Comparison of ENCODE assay signal across 31 cellular contexts in genomic region chr17:36686123-36686669, GRCh38.
A peak's percentile ranks its signal among the peaks of the same experiment; 100 is the strongest.
DNase-seq lines count a peak whose midpoint lies in the region; ATAC-seq, FAIRE-seq and TF ChIP-seq lines count a peak whose summit lies in the region.
"Had no signal": no experiment of that assay in that cellular context is flagged by ENCODE, and none has a peak within 500 bp of the region (broad histone marks: within the 10 kb centered on the region; RNA-seq: fewer than 3 reads in every experiment).

No MANE protein-coding gene starts in this region.

- H3K27me3 ChIP-seq in HCT116 (ENCODE audit: insufficient read depth, low read length) (peaks cover 14% of the 10 kb centered on the region; the same call in 1 of the 2 replicates), bronchial epithelial cell (ENCODE audit: control insufficient read depth, insufficient read depth, low read length) (peaks cover 7% of the 10 kb centered on the region)
- H3K27me3 ChIP-seq: thyroid gland had no signal

- no peaks in the 10 kb centered on the region for H3K9me3 ChIP-seq in HCT116 (ENCODE audit: control insufficient read depth in 1 of 2, insufficient read depth in 1 of 2, low read depth in 1 of 2, low read length in 2 of 2)
- H3K9me3 ChIP-seq: gastroesophageal sphincter, left ventricle myocardium inferior, stomach, thyroid gland had no signal

- TF ChIP-seq POLR2A in HCT116 (IDR thresholded peaks at IDR 0.05; ENCODE audit: borderline replicate concordance, extremely low read depth, insufficient read depth, insufficient read length): no peak

- no peak overlapping the region for H3K27ac ChIP-seq in HCT116 (ENCODE audit: low read depth, low read length)
- H3K27ac ChIP-seq: coronary artery, gastroesophageal sphincter, KMS-11, left ventricle myocardium inferior, skin epidermis, stomach, thyroid gland had no signal

- POLR2A ChIA-PET in HCT116 (lab: Charles Lee): no interaction called here

- TF ChIP-seq RAD21 in HCT116 (IDR thresholded peaks at IDR 0.05; ENCODE audit: low read depth): no peak

- H2AFZ ChIP-seq in HCT116 (ENCODE audit: low read depth, low read length, poor library complexity, severe bottlenecking): no peak overlapping the region

- ATAC-seq in HCT116 (peak; percentile 14; the same call in 1 of the 2 replicates), HG03520 (IDR thresholded peaks at IDR 0.05; ENCODE audit: unreplicated experiment) (no peak), HG03095 (IDR thresholded peaks at IDR 0.05; ENCODE audit: unreplicated experiment) (no peak), esophagus mucosa (no peak)
- ATAC-seq: activated CD4-positive, CD25-positive, alpha-beta regulatory T cell treated with anti-CD3 and anti-CD28 coated beads, Interleukin-2, amount 50 U/mL, for 24 hours; gastroesophageal sphincter; naive thymus-derived CD8-positive, alpha-beta T cell; Panc1 had no signal

- H3K4me1 ChIP-seq in HCT116 (ENCODE audit: control insufficient read depth in 1 of 2, insufficient read depth in 2 of 2, low read length in 2 of 2): no peaks in the 10 kb centered on the region
- H3K4me1 ChIP-seq: gastroesophageal sphincter, left ventricle myocardium inferior, stomach, thyroid gland had no signal

- H3K4me2 ChIP-seq in HCT116 (ENCODE audit: low read length): no peak overlapping the region
- H3K4me2 ChIP-seq: KMS-11 had no signal

- no peaks in the 10 kb centered on the region for H3K9me2 ChIP-seq in HCT116 (ENCODE audit: insufficient read depth)

- CTCF ChIA-PET in HCT116 (lab: Charles Lee): interaction anchor here (0.8 kb wide), 1 partner anchor 28 kb away, joined by 3 read pairs; no protein-coding TSS in a partner anchor

- H3K9ac ChIP-seq in HCT116 (ENCODE audit: low read length): no peak overlapping the region
- H3K9ac ChIP-seq: KMS-11 had no signal

- no peaks in the 10 kb centered on the region for H4K20me1 ChIP-seq in HCT116 (ENCODE audit: insufficient read depth)

- FAIRE-seq in bronchial epithelial cell (lab: Jason Lieb, UNC): no peak
- FAIRE-seq: D721Med had no signal

- TF ChIP-seq CTCF in HCT116 (IDR thresholded peaks at IDR 0.05 in 2 of 3, conservative IDR thresholded peaks at IDR 0.05 in 1 of 3; ENCODE audit: borderline replicate concordance in 1 of 3, insufficient read depth in 1 of 3, low read depth in 2 of 3, low read length in 2 of 3) (no peak), bronchial epithelial cell (IDR thresholded peaks at IDR 0.05; ENCODE audit: insufficient read depth, low read length, severe bottlenecking) (no peak)

- RAD21 ChIA-PET in HCT116 (lab: Charles Lee; ENCODE audit: low non-redundant PET in 1 of 2, low total read pairs in 2 of 2, uncharacterized antibody in 2 of 2, unreplicated experiment in 2 of 2): no interaction called here

- H3K36me3 ChIP-seq in HCT116 (ENCODE audit: control insufficient read depth in 1 of 2, insufficient read depth in 2 of 2, low read length in 2 of 2) (no peaks in the 10 kb centered on the region), bronchial epithelial cell (ENCODE audit: control insufficient read depth, insufficient read depth, low read length) (no peaks in the 10 kb centered on the region)
- H3K36me3 ChIP-seq: gastroesophageal sphincter, left ventricle myocardium inferior, stomach, thyroid gland had no signal

- H3K4me3 ChIP-seq in HCT116 (replicated peaks in 1 of 2; ENCODE audit: low read depth in 1 of 2, low read length in 2 of 2) (no peak overlapping the region), bronchial epithelial cell (ENCODE audit: low read depth, low read length) (no peak overlapping the region)
- H3K4me3 ChIP-seq: coronary artery, gastroesophageal sphincter, left ventricle myocardium inferior, skin epidermis, stomach, thyroid gland had no signal

- no TSS peak for BruUV-seq in HCT116 (replicated peaks; lab: Mats Ljungman, UMichigan)

- no peak for DNase-seq in HCT116 (ENCODE audit: low read depth, low spot score)
- DNase-seq in NCI-H69 (lab: John Stamatoyannopoulos, UW): peak; percentile 72
- peak; percentile 53 for DNase-seq in bronchial epithelial cell (ENCODE audit: low read depth)
- peak; percentile 4 for DNase-seq in myocyte (ENCODE audit: low read depth)
- DNase-seq in GF-D8 (lab: John Stamatoyannopoulos, UW): no peak
- DNase-seq: activated CD4-positive, alpha-beta memory T cell treated with anti-CD3 and anti-CD28 coated beads for 36 hours; activated CD8-positive, alpha-beta memory T cell treated with anti-CD3 and anti-CD28 coated beads, Interleukin-2, amount 50 U/mL, for 4 hours; activated naive CD4-positive, alpha-beta T cell treated with anti-CD3 and anti-CD28 coated beads, Interleukin-2, amount 50 U/mL, for 16 hours; GOT3; hippocampal formation; immature natural killer cell; left ventricle myocardium inferior; MV-4-11; naive thymus-derived CD8-positive, alpha-beta T cell; NCI-H1436 treated with DMSO at 0.1 percent for 48 hours; NCI-H2107; NCI-H510A; NK-92 treated with Interleukin-12 subunit alpha and Interleukin-12 subunit beta, amount 100 ng/mL, for 24 hours; stimulated activated CD8-positive, alpha-beta memory T cell treated with anti-CD3 and anti-CD28 coated beads, Interleukin-4, amount 100 ng/mL, for 48 hours; stomach; thyroid gland had no signal

- H3K79me2 ChIP-seq in HCT116 (ENCODE audit: insufficient read depth, low read length): no peaks in the 10 kb centered on the region

- intact Hi-C loops in HCT116 (cut with micrococcal nuclease): no loop called here

TF ChIP-seq in HCT116, 20 proteins besides CTCF, POLR2A, EP300 and RAD21:
- no peak for TF ChIP-seq TCF7L2 (IDR thresholded peaks at IDR 0.05; ENCODE audit: borderline replicate concordance, extremely low read depth, insufficient read depth, insufficient read length)
- no peak for TF ChIP-seq ZFX (IDR thresholded peaks at IDR 0.05)
- no peak for TF ChIP-seq EZH2 (IDR thresholded peaks at IDR 0.05)
- no peak for TF ChIP-seq CEBPB (IDR thresholded peaks at IDR 0.05; ENCODE audit: low read depth)
- no peak for TF ChIP-seq SP1 (IDR thresholded peaks at IDR 0.05; ENCODE audit: low read depth)
- TF ChIP-seq, protein P1, sequence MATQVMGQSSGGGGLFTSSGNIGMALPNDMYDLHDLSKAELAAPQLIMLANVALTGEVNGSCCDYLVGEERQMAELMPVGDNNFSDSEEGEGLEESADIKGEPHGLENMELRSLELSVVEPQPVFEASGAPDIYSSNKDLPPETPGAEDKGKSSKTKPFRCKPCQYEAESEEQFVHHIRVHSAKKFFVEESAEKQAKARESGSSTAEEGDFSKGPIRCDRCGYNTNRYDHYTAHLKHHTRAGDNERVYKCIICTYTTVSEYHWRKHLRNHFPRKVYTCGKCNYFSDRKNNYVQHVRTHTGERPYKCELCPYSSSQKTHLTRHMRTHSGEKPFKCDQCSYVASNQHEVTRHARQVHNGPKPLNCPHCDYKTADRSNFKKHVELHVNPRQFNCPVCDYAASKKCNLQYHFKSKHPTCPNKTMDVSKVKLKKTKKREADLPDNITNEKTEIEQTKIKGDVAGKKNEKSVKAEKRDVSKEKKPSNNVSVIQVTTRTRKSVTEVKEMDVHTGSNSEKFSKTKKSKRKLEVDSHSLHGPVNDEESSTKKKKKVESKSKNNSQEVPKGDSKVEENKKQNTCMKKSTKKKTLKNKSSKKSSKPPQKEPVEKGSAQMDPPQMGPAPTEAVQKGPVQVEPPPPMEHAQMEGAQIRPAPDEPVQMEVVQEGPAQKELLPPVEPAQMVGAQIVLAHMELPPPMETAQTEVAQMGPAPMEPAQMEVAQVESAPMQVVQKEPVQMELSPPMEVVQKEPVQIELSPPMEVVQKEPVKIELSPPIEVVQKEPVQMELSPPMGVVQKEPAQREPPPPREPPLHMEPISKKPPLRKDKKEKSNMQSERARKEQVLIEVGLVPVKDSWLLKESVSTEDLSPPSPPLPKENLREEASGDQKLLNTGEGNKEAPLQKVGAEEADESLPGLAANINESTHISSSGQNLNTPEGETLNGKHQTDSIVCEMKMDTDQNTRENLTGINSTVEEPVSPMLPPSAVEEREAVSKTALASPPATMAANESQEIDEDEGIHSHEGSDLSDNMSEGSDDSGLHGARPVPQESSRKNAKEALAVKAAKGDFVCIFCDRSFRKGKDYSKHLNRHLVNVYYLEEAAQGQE (IDR thresholded peaks at IDR 0.05; ENCODE audit: low read depth): no peak
- no peak for TF ChIP-seq JUND (IDR thresholded peaks at IDR 0.05)
- TF ChIP-seq ZBTB33 (IDR thresholded peaks at IDR 0.05; ENCODE audit: extremely low read depth, insufficient replicate concordance, low read length): no peak
- TF ChIP-seq FOSL1 (IDR thresholded peaks at IDR 0.05; ENCODE audit: low read depth): no peak
- no peak for TF ChIP-seq POLR2AphosphoS5 (IDR thresholded peaks at IDR 0.05; ENCODE audit: low read depth, low read length)
- TF ChIP-seq, protein P2, sequence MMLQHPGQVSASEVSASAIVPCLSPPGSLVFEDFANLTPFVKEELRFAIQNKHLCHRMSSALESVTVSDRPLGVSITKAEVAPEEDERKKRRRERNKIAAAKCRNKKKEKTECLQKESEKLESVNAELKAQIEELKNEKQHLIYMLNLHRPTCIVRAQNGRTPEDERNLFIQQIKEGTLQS (IDR thresholded peaks at IDR 0.05): no peak

Comparison
In these comparisons a context has a peak if more than half of its experiments do, and no peak if none do; other contexts are left out.
1. DNase-seq: peak in NCI-H69 (single experiment), bronchial epithelial cell (single experiment) and myocyte (single experiment); none in HCT116 (single experiment) and GF-D8 (single experiment).